Comparison of ENCODE assay signal across 18 cellular contexts in the genomic region with DNA sequence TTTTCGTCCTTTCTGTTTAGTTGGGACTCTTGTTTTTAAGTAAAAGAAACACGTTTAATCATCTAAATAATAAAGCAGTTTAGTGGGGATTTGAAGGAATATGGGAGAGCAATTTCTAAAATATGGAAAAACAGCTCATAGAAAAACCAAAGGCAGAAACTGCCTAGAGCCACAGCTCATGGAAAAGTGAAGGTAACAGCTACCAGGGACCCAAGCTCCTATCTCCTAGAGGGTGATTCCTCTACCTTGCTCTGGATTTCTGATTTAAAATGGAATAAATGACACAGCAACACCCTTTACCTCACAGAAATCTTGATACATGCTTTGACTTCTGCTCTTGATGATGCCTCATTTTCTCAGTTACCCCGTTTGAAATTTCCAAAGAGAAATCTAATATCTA. TPM values are rescaled to one million over a fixed set of nuclear protein-coding genes. Genes with fewer than 3 reads are reported as not detected.
DNase-seq lines count a peak whose midpoint lies in the region; ATAC-seq, FAIRE-seq and TF ChIP-seq lines count a peak whose summit lies in the region.
"Had no signal": no experiment of that assay in that cellular context is flagged by ENCODE, and none has a peak within 500 bp of the region (broad histone marks: within the 10 kb centered on the region; RNA-seq: fewer than 3 reads in every experiment).

No MANE protein-coding gene starts in this region.

- TF ChIP-seq EP300 in HepG2 (IDR thresholded peaks at IDR 0.05; ENCODE audit: low read depth in 2 of 2, low read length in 2 of 2) (no peak), HepG2 (CRISPR knock-in tag; IDR thresholded peaks at IDR 0.05; ENCODE audit: borderline replicate concordance) (no peak)

- no peaks in the 10 kb centered on the region for H3K36me3 ChIP-seq in liver (ENCODE audit: control insufficient read depth in 4 of 4, insufficient read depth in 3 of 4, low read depth in 1 of 4, low read length in 3 of 4)
- H3K36me3 ChIP-seq in HepG2 (replicated peaks in 1 of 2; ENCODE audit: control insufficient read depth in 1 of 2, insufficient read depth in 2 of 2, low read length in 2 of 2), result no peaks in the 10 kb centered on the region
- H3K36me3 ChIP-seq in PC-9 (ENCODE audit: low read depth), result no peaks in the 10 kb centered on the region
- H3K36me3 ChIP-seq: BE2C, HAP-1 had no signal

- H3K4me3 ChIP-seq in liver (ENCODE audit: low read depth in 1 of 3, low read length in 3 of 3), result no peak overlapping the region
- no peak overlapping the region for H3K4me3 ChIP-seq in HepG2 (replicated peaks in 1 of 3; ENCODE audit: insufficient read depth in 1 of 3, low read depth in 2 of 3, low read length in 3 of 3)
- H3K4me3 ChIP-seq in PC-9, result no peak overlapping the region
- H3K4me3 ChIP-seq: HAP-1, K562 had no signal

- intact Hi-C loops in HepG2 (cut with micrococcal nuclease; ENCODE audit: unreplicated experiment) (no loop called here), PC-9 (cut with micrococcal nuclease; ENCODE audit: unreplicated experiment) (no loop called here)

- DNase-seq in HepG2 (ENCODE audit: low spot score) (no peak), PC-9 (no peak), left lobe of liver (ENCODE audit: low spot score) (no peak), erythroblast (lab: John Stamatoyannopoulos, UW) (no peak), SHP77 (lab: John Stamatoyannopoulos, UW) (no peak)
- no peak for DNase-seq in activated CD8-positive, alpha-beta T cell treated with anti-CD3 and anti-CD28 coated beads, Interleukin-2, amount 10 ng/mL, durations not matched to agents 7 days and 5 days
- DNase-seq: BE2C; CD4-positive, alpha-beta memory T cell; DMS79 treated with DMSO at 0.1 percent for 48 hours; EL; GOT3 had no signal

- H3K27me3 Mint-ChIP-seq in activated CD8-positive, alpha-beta T cell treated with anti-CD3 and anti-CD28 coated beads, Interleukin-2, amount 10 ng/mL, durations not matched to agents 7 days and 5 days (ENCODE audit: low read depth), result peaks cover 26% of the 10 kb centered on the region

- in situ Hi-C loops in HepG2 (cut with HindIII; ENCODE audit: extremely low pct_ligation_motif_present, low pct_unique_long_range_greater_than_20kb), result no loop called here

- H4K20me1 ChIP-seq in HepG2 (ENCODE audit: insufficient read depth, low read length), result no peaks in the 10 kb centered on the region
- H4K20me1 ChIP-seq in PC-9 (ENCODE audit: insufficient read depth), result no peaks in the 10 kb centered on the region

- H3K9me3 Mint-ChIP-seq in activated CD8-positive, alpha-beta T cell treated with anti-CD3 and anti-CD28 coated beads, Interleukin-2, amount 10 ng/mL, durations not matched to agents 7 days and 5 days (ENCODE audit: insufficient read depth), result no peaks in the 10 kb centered on the region

- POLR2A ChIA-PET in HepG2 (lab: Yijun Ruan, JAX), result no interaction called here
- POLR2A ChIA-PET in PC-9 (lab: Charles Lee; ENCODE audit: unreplicated experiment), result no interaction called here
- POLR2A ChIA-PET in activated CD8-positive, alpha-beta T cell treated with anti-CD3 and anti-CD28 coated beads, Interleukin-2, amount 10 ng/mL, durations not matched to agents 7 days and 5 days (lab: Charles Lee), result no interaction called here

- no peak for FAIRE-seq in HepG2 (lab: Jason Lieb, UNC)
- FAIRE-seq: GM12891, HTR-8/SVneo, K562 had no signal

- no peaks in the 10 kb centered on the region; the same call in 1 of the 2 replicates for H3K9me2 ChIP-seq in PC-9 (ENCODE audit: insufficient read depth)

- no peak for TF ChIP-seq CTCF in liver (IDR thresholded peaks at IDR 0.05; ENCODE audit: low read depth, low read length, missing input control)
- TF ChIP-seq CTCF in HepG2 (CRISPR knock-in tag; IDR thresholded peaks at IDR 0.05), result no peak
- no peak for TF ChIP-seq CTCF in PC-9 (conservative IDR thresholded peaks at IDR 0.05)

- TF ChIP-seq POLR2A in HepG2 (IDR thresholded peaks at IDR 0.05; ENCODE audit: insufficient read depth in 1 of 2, low read depth in 2 of 2, low read length in 2 of 2), result no peak
- no peak for TF ChIP-seq POLR2A in erythroblast (IDR thresholded peaks at IDR 0.05; ENCODE audit: low read length)

- no TSS peak for BruUV-seq in HepG2 (replicated peaks; lab: Mats Ljungman, UMichigan)
- BruUV-seq in PC-9 (replicated peaks; lab: Mats Ljungman, UMichigan), result no TSS peak

- H3K4me2 ChIP-seq in HepG2 (ENCODE audit: low read depth, low read length) (no peak overlapping the region), PC-9 (no peak overlapping the region)

- H3K27me3 ChIP-seq in liver (ENCODE audit: control insufficient read depth in 4 of 4, insufficient read depth in 4 of 4, low read length in 3 of 4), result no peaks in the 10 kb centered on the region
- no peaks in the 10 kb centered on the region for H3K27me3 ChIP-seq in HepG2 (ENCODE audit: control insufficient read depth in 1 of 2, insufficient read depth in 2 of 2, low read length in 2 of 2)
- no peaks in the 10 kb centered on the region for H3K27me3 ChIP-seq in PC-9 (ENCODE audit: insufficient read depth, low read depth)
- H3K27me3 ChIP-seq: BE2C had no signal

- no peak overlapping the region for H3K4me3 Mint-ChIP-seq in activated CD8-positive, alpha-beta T cell treated with anti-CD3 and anti-CD28 coated beads, Interleukin-2, amount 10 ng/mL, durations not matched to agents 7 days and 5 days
- H3K4me3 Mint-ChIP-seq: CD4-positive, alpha-beta memory T cell had no signal

- no peak for ATAC-seq in HepG2
- ATAC-seq in left lobe of liver, result peak; percentile 69
- ATAC-seq in activated CD8-positive, alpha-beta T cell treated with anti-CD3 and anti-CD28 coated beads, Interleukin-2, amount 10 ng/mL, durations not matched to agents 7 days and 5 days, result no peak
- ATAC-seq: K562 had no signal

- H3K27ac ChIP-seq in liver (ENCODE audit: low read depth in 1 of 2, low read length in 2 of 2) (peak overlapping the region; percentile 18 to 47), HepG2 (ENCODE audit: extremely low read length, insufficient read depth, low read length) (no peak overlapping the region), PC-9 (no peak overlapping the region)
- H3K27ac ChIP-seq: C4-2B had no signal

- no peaks in the 10 kb centered on the region for H3K4me1 Mint-ChIP-seq in activated CD8-positive, alpha-beta T cell treated with anti-CD3 and anti-CD28 coated beads, Interleukin-2, amount 10 ng/mL, durations not matched to agents 7 days and 5 days (ENCODE audit: low read depth)
- H3K4me1 Mint-ChIP-seq: CD4-positive, alpha-beta memory T cell had no signal

- H3K9ac ChIP-seq in liver (ENCODE audit: low read depth in 1 of 2, low read length in 2 of 2) (peak overlapping the region in 1 of 2 donors; percentile 53), HepG2 (ENCODE audit: insufficient read depth, low read depth, low read length) (no peak overlapping the region)

- H3K9me3 ChIP-seq in liver (ENCODE audit: control insufficient read depth in 4 of 4, low read length in 3 of 4), result no peaks in the 10 kb centered on the region
- no peaks in the 10 kb centered on the region for H3K9me3 ChIP-seq in HepG2 (ENCODE audit: low read length)
- H3K9me3 ChIP-seq in PC-9 (ENCODE audit: insufficient read depth, low read depth), result no peaks in the 10 kb centered on the region
- H3K9me3 ChIP-seq: BE2C, HAP-1 had no signal

- 31% methylated on average over 3 of the region's 3 CpGs for WGBS in liver
- WGBS in HepG2 (ENCODE audit: low lambda C conversion rate), result 0% methylated on average over 3 of the region's 3 CpGs

- H3K36me3 Mint-ChIP-seq in activated CD8-positive, alpha-beta T cell treated with anti-CD3 and anti-CD28 coated beads, Interleukin-2, amount 10 ng/mL, durations not matched to agents 7 days and 5 days (ENCODE audit: low read depth), result no peaks in the 10 kb centered on the region

- CTCF ChIA-PET in HepG2 (lab: Yijun Ruan, JAX; ENCODE audit: low intra/inter-chr PET ratio, low total read pairs) (no interaction called here), PC-9 (lab: Charles Lee) (no interaction called here)
- CTCF ChIA-PET in activated CD8-positive, alpha-beta T cell treated with anti-CD3 and anti-CD28 coated beads, Interleukin-2, amount 10 ng/mL, durations not matched to agents 7 days and 5 days (lab: Charles Lee), result no interaction called here

- H3K4me1 ChIP-seq in liver (ENCODE audit: control insufficient read depth in 4 of 4, insufficient read depth in 4 of 4, low read length in 3 of 4) (peaks cover 3 to 18% (median 7%) of the 10 kb centered on the region in 4 donors), HepG2 (ENCODE audit: insufficient read depth, low read length) (no peaks in the 10 kb centered on the region), PC-9 (replicated peaks; ENCODE audit: insufficient read depth) (no peaks in the 10 kb centered on the region)
- H3K4me1 ChIP-seq: HAP-1 had no signal

- no peak for TF ChIP-seq RAD21 in liver (IDR thresholded peaks at IDR 0.05)
- TF ChIP-seq RAD21 in HepG2 (CRISPR knock-in tag; IDR thresholded peaks at IDR 0.05), result no peak

- no peak overlapping the region for H3K27ac Mint-ChIP-seq in activated CD8-positive, alpha-beta T cell treated with anti-CD3 and anti-CD28 coated beads, Interleukin-2, amount 10 ng/mL, durations not matched to agents 7 days and 5 days

- H2AFZ ChIP-seq in HepG2 (ENCODE audit: low read length), result no peak overlapping the region
- 0 out of 2 replicates have a peak overlapping the region, but pooled peaks have one; percentile 67 for H2AFZ ChIP-seq in PC-9

- H3K79me2 ChIP-seq in HepG2 (ENCODE audit: insufficient read depth, low read length) (no peaks in the 10 kb centered on the region), PC-9 (ENCODE audit: low read depth) (no peaks in the 10 kb centered on the region)

- H3F3A ChIP-seq in PC-9 (ENCODE audit: insufficient read depth, low read depth), result no peaks in the 10 kb centered on the region

RNA-seq across cellular contexts. Expression of a gene that starts 27.9 kb away (rescaled TPM):
- total RNA-seq in liver, result 1 to 10 TPM; 5.4 to 7.1 TPM
- 1 to 10 TPM; 1.3 to 1.6 TPM for polyA plus RNA-seq in liver
- total RNA-seq in HepG2 (2016; rRNA removed; fragmentation: Illumina TruSeq; extraction: Trizol), result not detected in 2 replicates
- not detected in 2 replicates for total RNA-seq in HepG2 (2016; cell fraction: cytosol; rRNA removed; fragmentation: Illumina TruSeq; extraction: Trizol; ENCODE audit: low read depth)
- total RNA-seq in HepG2 (2016; cell fraction: insoluble cytoplasmic fraction; rRNA removed; fragmentation: Illumina TruSeq; extraction: Trizol), result not detected in 2 replicates
- total RNA-seq in HepG2 (2016; cell fraction: membrane; rRNA removed; fragmentation: Illumina TruSeq; extraction: Trizol), result not detected in 2 replicates
- not detected in 2 replicates for total RNA-seq in HepG2 (2016; cell fraction: nucleus; rRNA removed; fragmentation: Illumina TruSeq; extraction: Trizol)
- 0.03 TPM in 1 of 2 replicates, not detected in the other for polyA plus RNA-seq in HepG2 (2011; rRNA removed)
- not detected in 2 replicates for polyA plus RNA-seq in HepG2 (2011; cell fraction: cytosol; rRNA removed)
- not detected in 2 replicates for polyA plus RNA-seq in HepG2 (2011; cell fraction: nucleus; rRNA removed)
- polyA plus RNA-seq in HepG2 (2012), result 0.04 TPM in 1 of 2 replicates, not detected in the other
- polyA plus RNA-seq in HepG2 (2016; cell fraction: cytosol; fragmentation: Illumina TruSeq; extraction: Trizol; ENCODE audit: low read depth), result not detected in 2 replicates
- not detected in 2 replicates for polyA plus RNA-seq in HepG2 (2016; cell fraction: insoluble cytoplasmic fraction; fragmentation: Illumina TruSeq; extraction: Trizol; ENCODE audit: low read depth)
- polyA plus RNA-seq in HepG2 (2016; cell fraction: membrane; fragmentation: Illumina TruSeq; extraction: Trizol; ENCODE audit: low read depth), result not detected in 2 replicates
- polyA plus RNA-seq in HepG2 (2016; cell fraction: nucleus; fragmentation: Illumina TruSeq; extraction: Trizol; ENCODE audit: insufficient read depth, low read depth), result not detected in 2 replicates
- not detected in 2 replicates for polyA minus RNA-seq in HepG2 (2011; rRNA and poly(A)+ RNA removed; ENCODE audit: low replicate concordance)
- not detected in 2 replicates for polyA minus RNA-seq in HepG2 (2011; cell fraction: cytosol; rRNA and poly(A)+ RNA removed)
- polyA minus RNA-seq in HepG2 (2011; cell fraction: nucleus; rRNA and poly(A)+ RNA removed), result not detected in 2 replicates
- total RNA-seq in PC-9 (2021), result not detected in 2 replicates
- 1.8 TPM for total RNA-seq in left lobe of liver
- total RNA-seq in activated CD8-positive, alpha-beta T cell treated with anti-CD3 and anti-CD28 coated beads, Interleukin-2, amount 10 ng/mL, durations not matched to agents 7 days and 5 days, result not detected
- polyA plus RNA-seq: AG04450; CD4-positive, alpha-beta memory T cell had no signal

RNA-seq across cellular contexts. Expression of a gene that starts 31.6 kb away (rescaled TPM):
- total RNA-seq in liver (100 to 1,000 TPM; 144 to 321 TPM), HepG2 (2016; rRNA removed; fragmentation: Illumina TruSeq; extraction: Trizol) (1.2 and 1.5 TPM in 2 replicates), PC-9 (2021) (2.8 and 4.7 TPM in 2 replicates), left lobe of liver (184 TPM)
- polyA plus RNA-seq in liver (100 to 1,000 TPM; 278 to 285 TPM), HepG2 (2011; rRNA removed) (0.71 and 0.87 TPM in 2 replicates)
- 0.30 and 0.35 TPM in 2 replicates for total RNA-seq in HepG2 (2016; cell fraction: cytosol; rRNA removed; fragmentation: Illumina TruSeq; extraction: Trizol; ENCODE audit: low read depth)
- 1.1 and 1.3 TPM in 2 replicates for total RNA-seq in HepG2 (2016; cell fraction: insoluble cytoplasmic fraction; rRNA removed; fragmentation: Illumina TruSeq; extraction: Trizol)
- total RNA-seq in HepG2 (2016; cell fraction: membrane; rRNA removed; fragmentation: Illumina TruSeq; extraction: Trizol), result 0.48 and 0.90 TPM in 2 replicates
- 0.68 and 0.72 TPM in 2 replicates for total RNA-seq in HepG2 (2016; cell fraction: nucleus; rRNA removed; fragmentation: Illumina TruSeq; extraction: Trizol)
- 0.23 and 0.41 TPM in 2 replicates for polyA plus RNA-seq in HepG2 (2011; cell fraction: cytosol; rRNA removed)
- polyA plus RNA-seq in HepG2 (2011; cell fraction: nucleus; rRNA removed), result 0.26 and 0.35 TPM in 2 replicates
- polyA plus RNA-seq in HepG2 (2012), result 1.1 and 1.3 TPM in 2 replicates
- 0.37 and 0.38 TPM in 2 replicates for polyA plus RNA-seq in HepG2 (2016; cell fraction: cytosol; fragmentation: Illumina TruSeq; extraction: Trizol; ENCODE audit: low read depth)
- polyA plus RNA-seq in HepG2 (2016; cell fraction: insoluble cytoplasmic fraction; fragmentation: Illumina TruSeq; extraction: Trizol; ENCODE audit: low read depth), result 0.87 and 1.2 TPM in 2 replicates
- polyA plus RNA-seq in HepG2 (2016; cell fraction: membrane; fragmentation: Illumina TruSeq; extraction: Trizol; ENCODE audit: low read depth), result 0.55 and 0.73 TPM in 2 replicates
- 0.93 and 1.6 TPM in 2 replicates for polyA plus RNA-seq in HepG2 (2016; cell fraction: nucleus; fragmentation: Illumina TruSeq; extraction: Trizol; ENCODE audit: insufficient read depth, low read depth)
- 0.22 TPM in 1 of 2 replicates, not detected in the other for polyA minus RNA-seq in HepG2 (2011; rRNA and poly(A)+ RNA removed; ENCODE audit: low replicate concordance)
- polyA minus RNA-seq in HepG2 (2011; cell fraction: cytosol; rRNA and poly(A)+ RNA removed), result not detected in 2 replicates
- 0.90 and 0.99 TPM in 2 replicates for polyA minus RNA-seq in HepG2 (2011; cell fraction: nucleus; rRNA and poly(A)+ RNA removed)
- total RNA-seq in activated CD8-positive, alpha-beta T cell treated with anti-CD3 and anti-CD28 coated beads, Interleukin-2, amount 10 ng/mL, durations not matched to agents 7 days and 5 days, result not detected
- total RNA-seq: CD4-positive, alpha-beta memory T cell had no signal
- polyA plus RNA-seq: AG04450; CD4-positive, alpha-beta memory T cell; K562 had no signal

Comparison
In these comparisons a context has a peak if more than half of its experiments do, and no peak if none do; other contexts are left out.
1. H3K27ac ChIP-seq: peak in liver (2 of 2); none in HepG2 (single experiment) and PC-9 (single experiment).
2. RNA of a gene that starts 31.6 kb away (total RNA-seq): 144 to 321 TPM in liver and 184 TPM in left lobe of liver (single experiment); 2.8 to 4.7 TPM in PC-9, 0.30 to 1.5 TPM in HepG2 and not detected in activated CD8-positive, alpha-beta T cell treated with anti-CD3 and anti-CD28 coated beads, Interleukin-2, amount 10 ng/mL, durations not matched to agents 7 days and 5 days; every median in the first group is over 10 times any median in the second.